16 cellular contexts compared by ENCODE assay signal in the genomic region with DNA sequence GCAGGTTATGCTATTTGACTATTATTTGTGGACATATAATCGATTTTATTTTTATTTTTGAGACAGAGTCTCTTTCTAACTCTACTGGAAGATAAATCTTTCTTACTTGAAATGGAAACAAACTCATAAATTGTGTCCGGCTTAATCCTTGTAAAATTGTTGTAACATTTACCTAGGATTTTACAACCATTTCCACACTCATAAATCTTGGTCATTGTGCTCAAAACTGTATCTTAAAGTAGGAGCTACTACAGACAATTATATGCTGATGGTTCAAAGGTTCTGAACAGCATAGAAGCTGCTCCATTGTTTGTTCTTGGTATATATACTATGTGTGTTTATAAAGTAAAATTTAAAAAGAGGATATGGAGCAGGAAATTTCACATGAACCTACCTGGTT. TPM values are rescaled to one million over a fixed set of nuclear protein-coding genes. Genes with fewer than 3 reads are reported as not detected.
DNase-seq lines count a peak whose midpoint lies in the region; ATAC-seq and TF ChIP-seq lines count a peak whose summit lies in the region.
"Had no signal": no experiment of that assay in that cellular context is flagged by ENCODE, and none has a peak within 500 bp of the region (broad histone marks: within the 10 kb centered on the region; RNA-seq: fewer than 3 reads in every experiment).

No MANE protein-coding gene starts in this region.

- H3K9ac ChIP-seq in colonic mucosa (ENCODE audit: low read depth in 2 of 2, low read length in 2 of 2) (no peak overlapping the region), mucosa of rectum (ENCODE audit: low read depth in 1 of 2, low read length in 2 of 2) (no peak overlapping the region)
- H3K9ac ChIP-seq: BLaER1 treated with 17β-estradiol and CSF1 and Interleukin-3, amounts not matched to agents 10 nM and 100 nM had no signal

- no peaks in the 10 kb centered on the region for H3K9me3 Mint-ChIP-seq in MCF 10A (ENCODE audit: unreplicated experiment)
- H3K9me3 Mint-ChIP-seq: CD4-positive, alpha-beta T cell had no signal

- no TSS peak for BruUV-seq in MCF 10A (replicated peaks; lab: Mats Ljungman, UMichigan)

- DNase-seq in MCF 10A (ENCODE audit: unreplicated experiment) (no peak), breast epithelium (ENCODE audit: low spot score in 2 of 2) (no peak), colonic mucosa (peak; percentile 8), KBM-7 (no peak), GDM1 (lab: John Stamatoyannopoulos, UW) (no peak), ovary (no peak)
- DNase-seq: 8988T; Calu3; CD4-positive, alpha-beta T cell; DMS 273 treated with DMSO at 0.1 percent for 48 hours; HCEC 1CT; IMR-90; KG1 had no signal

- no peak for TF ChIP-seq CTCF in MCF 10A (IDR thresholded peaks at IDR 0.05; ENCODE audit: unreplicated experiment)
- no peak for TF ChIP-seq CTCF in breast epithelium (IDR thresholded peaks at IDR 0.05)
- TF ChIP-seq CTCF in colonic mucosa (IDR thresholded peaks at IDR 0.05): no peak
- TF ChIP-seq CTCF in ovary (IDR thresholded peaks at IDR 0.05): no peak

- intact Hi-C loops in MCF 10A (cut with micrococcal nuclease): no loop called here
- intact Hi-C loops in breast epithelium (cut with DNase I; ENCODE audit: low total_unique reads): loop anchor here (10.0 kb wide), 1 partner anchor 217 kb away; no protein-coding TSS in a partner anchor
- intact Hi-C loops in colonic mucosa (cut with DNase I): no loop called here
- intact Hi-C loops in ovary (cut with DNase I): loop anchor here in 1 of 4 donors (10.0 kb wide), 1 partner anchor 217 kb away; no protein-coding TSS in a partner anchor

- POLR2A ChIA-PET in MCF 10A (lab: Yijun Ruan, JAX): interaction anchor here (1.0 kb wide), 2 partner anchors 9 to 20 kb away, joined by 3 read pairs; no protein-coding TSS in a partner anchor

- no peaks in the 10 kb centered on the region for H3K27me3 ChIP-seq in breast epithelium
- no peaks in the 10 kb centered on the region for H3K27me3 ChIP-seq in colonic mucosa
- H3K27me3 ChIP-seq in mucosa of rectum (ENCODE audit: control insufficient read depth in 2 of 2, insufficient read depth in 2 of 2, low read length in 2 of 2): no peaks in the 10 kb centered on the region
- no peaks in the 10 kb centered on the region for H3K27me3 ChIP-seq in ovary
- H3K27me3 ChIP-seq: BLaER1 treated with 17β-estradiol and CSF1 and Interleukin-3, amounts not matched to agents 10 nM and 100 nM had no signal

- H3K9me3 ChIP-seq in breast epithelium (no peaks in the 10 kb centered on the region), colonic mucosa (no peaks in the 10 kb centered on the region), mucosa of rectum (ENCODE audit: control insufficient read depth in 2 of 2, low read length in 2 of 2) (no peaks in the 10 kb centered on the region), ovary (no peaks in the 10 kb centered on the region)

- TF ChIP-seq POLR2A in breast epithelium (IDR thresholded peaks at IDR 0.05) (no peak), ovary (IDR thresholded peaks at IDR 0.05) (no peak)

- H3K4me3 ChIP-seq in breast epithelium (no peak overlapping the region), colonic mucosa (no peak overlapping the region), mucosa of rectum (ENCODE audit: low read length in 2 of 2) (peak overlapping the region in 1 of 2 donors; percentile 20), ovary (no peak overlapping the region)
- H3K4me3 ChIP-seq: BLaER1 treated with 17β-estradiol and CSF1 and Interleukin-3, amounts not matched to agents 10 nM and 100 nM had no signal

- in situ Hi-C loops in KBM-7 (cut with MboI; ENCODE audit: low pct_unique_long_range_greater_than_20kb, low sequenced_read_pairs): no loop called here

- H3K36me3 ChIP-seq in breast epithelium: no peaks in the 10 kb centered on the region
- no peaks in the 10 kb centered on the region for H3K36me3 ChIP-seq in colonic mucosa
- no peaks in the 10 kb centered on the region for H3K36me3 ChIP-seq in mucosa of rectum (ENCODE audit: control insufficient read depth in 2 of 2, insufficient read depth in 2 of 2, low read length in 2 of 2)
- H3K36me3 ChIP-seq in ovary: no peaks in the 10 kb centered on the region
- H3K36me3 ChIP-seq: BLaER1 treated with 17β-estradiol and CSF1 and Interleukin-3, amounts not matched to agents 10 nM and 100 nM had no signal

- no peaks in the 10 kb centered on the region for H3K4me1 ChIP-seq in breast epithelium
- peaks cover 3% of the 10 kb centered on the region for H3K4me1 ChIP-seq in colonic mucosa
- peaks cover 13 to 24% of the 10 kb centered on the region in 2 donors for H3K4me1 ChIP-seq in mucosa of rectum (ENCODE audit: control insufficient read depth in 2 of 2, insufficient read depth in 2 of 2, low read length in 2 of 2)
- H3K4me1 ChIP-seq in ovary (ENCODE audit: insufficient read depth): no peaks in the 10 kb centered on the region

- H3K27me3 Mint-ChIP-seq in MCF 10A (ENCODE audit: insufficient read depth, unreplicated experiment): no peaks in the 10 kb centered on the region
- H3K27me3 Mint-ChIP-seq: CD4-positive, alpha-beta T cell had no signal

- CTCF ChIA-PET in MCF 10A (lab: Yijun Ruan, JAX): interaction anchor here (0.6 to 1.3 kb wide), 4 partner anchors 12 to 217 kb away, joined by 3 to 5 read pairs (median 4); no protein-coding TSS in a partner anchor

- no peak overlapping the region for H3K4me3 Mint-ChIP-seq in MCF 10A (ENCODE audit: unreplicated experiment)
- H3K4me3 Mint-ChIP-seq: CD4-positive, alpha-beta T cell had no signal

- peak overlapping the region; percentile 35 for H3K27ac Mint-ChIP-seq in MCF 10A (ENCODE audit: low read depth, unreplicated experiment)
- H3K27ac Mint-ChIP-seq: CD4-positive, alpha-beta T cell had no signal

- ATAC-seq in GM18870 (IDR thresholded peaks at IDR 0.05; ENCODE audit: unreplicated experiment): no peak

- TF ChIP-seq EP300 in ovary (IDR thresholded peaks at IDR 0.05): no peak

- H3K27ac ChIP-seq in breast epithelium (no peak overlapping the region), colonic mucosa (peak overlapping the region; percentile 79), mucosa of rectum (ENCODE audit: low read depth in 2 of 2, low read length in 2 of 2) (peak overlapping the region; percentile 77 to 80), ovary (no peak overlapping the region)
- H3K27ac ChIP-seq: BLaER1 treated with 17β-estradiol and CSF1 and Interleukin-3, amounts not matched to agents 10 nM and 100 nM had no signal

- H3K4me1 Mint-ChIP-seq in MCF 10A (ENCODE audit: insufficient read depth, unreplicated experiment): peaks cover 7% of the 10 kb centered on the region

- 71 to 84% (median 79%) methylated on average over 2 of the region's 2 CpGs for WGBS in ovary, 3 donors

- H3K36me3 Mint-ChIP-seq in MCF 10A (ENCODE audit: insufficient read depth, unreplicated experiment): peaks cover 6% of the 10 kb centered on the region

RNA-seq across cellular contexts. Expression of gene ARF6, which starts 4.6 kb away (rescaled TPM):
- total RNA-seq in MCF 10A (2022) (111 and 112 TPM in 2 replicates), breast epithelium (10 to 100 TPM; 39.2 to 63.8 (median 44.2) TPM), colonic mucosa (100 to 1,000 TPM; 136 to 161 TPM), ovary (10 to 100 TPM; 19.8 to 39.7 (median 34.9) TPM)
- 10 to 100 TPM; 20.3 to 34.1 TPM for polyA plus RNA-seq in ovary

RNA-seq across cellular contexts. Expression of gene NEMF, which starts 35.7 kb away (rescaled TPM):
- total RNA-seq in MCF 10A (2022) (55.0 and 57.7 TPM in 2 replicates), breast epithelium (100 to 1,000 TPM in 2 of 3 donors, 10 to 100 TPM in 1; 86.9 to 132 (median 125) TPM), colonic mucosa (10 to 100 TPM; 52.8 to 56.7 TPM), ovary (10 to 100 TPM; 46.9 to 98.9 (median 72.1) TPM)
- polyA plus RNA-seq in ovary: 10 to 100 TPM; 20.9 to 46.2 TPM

Comparison
In these comparisons a context has a peak if more than half of its experiments do, and no peak if none do; other contexts are left out.
1. H3K27ac ChIP-seq: peak in colonic mucosa (single experiment) and mucosa of rectum (2 of 2); none in breast epithelium (0 of 2) and ovary (0 of 2).